33 cellular contexts compared by ENCODE assay signal in genomic region chr12:2258035-2258434, GRCh38.
DNase-seq lines count a peak whose midpoint lies in the region; ATAC-seq and TF ChIP-seq lines count a peak whose summit lies in the region.
"Had no signal": no experiment of that assay in that cellular context is flagged by ENCODE, and none has a peak within 500 bp of the region (broad histone marks: within the 10 kb centered on the region; RNA-seq: fewer than 3 reads in every experiment).

No MANE protein-coding gene starts in this region.

- no peak overlapping the region for H3K4me2 ChIP-seq in mammary epithelial cell (ENCODE audit: insufficient read depth, low read depth, low read length)
- H3K4me2 ChIP-seq: KMS-11, PC-9 had no signal

- BruUV-seq in A673 (replicated peaks; lab: Mats Ljungman, UMichigan) (no TSS peak), mammary epithelial cell (replicated peaks; lab: Mats Ljungman, UMichigan) (no TSS peak)

- in situ Hi-C loops in mammary epithelial cell (cut with MboI; ENCODE audit: low sequenced_read_pairs in 2 of 2) = no loop called here

- TF ChIP-seq CTCF in A673 (conservative IDR thresholded peaks at IDR 0.05; ENCODE audit: low read depth, low read length) (no peak), HFFc6 (IDR thresholded peaks at IDR 0.05) (no peak), choroid plexus epithelial cell (conservative IDR thresholded peaks at IDR 0.05; ENCODE audit: low read depth, low read length) (no peak), uterus (IDR thresholded peaks at IDR 0.05) (no peak), mammary epithelial cell (conservative IDR thresholded peaks at IDR 0.05 in 1 of 2, IDR thresholded peaks at IDR 0.05 in 1 of 2; ENCODE audit: extremely low read depth in 1 of 2, insufficient read depth in 1 of 2, low read depth in 1 of 2, low read length in 2 of 2) (no peak)

- peak overlapping the region; percentile 34 for H3K27ac ChIP-seq in A673 (ENCODE audit: low read depth, low read length, poor library complexity, severe bottlenecking)
- no peak overlapping the region for H3K27ac ChIP-seq in uterus
- no peak overlapping the region for H3K27ac ChIP-seq in mammary epithelial cell (ENCODE audit: insufficient read depth, low read depth, low read length)
- H3K27ac ChIP-seq: KMS-11, neutrophil, PC-9, testis had no signal

- peak; percentile 67 for DNase-seq in A673 (ENCODE audit: low spot score)
- DNase-seq in HFFc6 = no peak
- peak; percentile 63 for DNase-seq in NOMO-1 treated with dmso at 0.1 percent for 144 hours (lab: John Stamatoyannopoulos, UW; ENCODE audit: unreplicated experiment)
- DNase-seq in choroid plexus epithelial cell (ENCODE audit: low read depth) = peak; percentile 72
- DNase-seq in NCI-H2227 treated with DMSO at 0.1 percent for 48 hours (lab: John Stamatoyannopoulos, UW) = no peak
- no peak for DNase-seq in uterus
- no peak for DNase-seq in mammary epithelial cell
- DNase-seq: activated CD4-positive, alpha-beta memory T cell treated with anti-CD3 and anti-CD28 coated beads for 36 hours; activated CD4-positive, alpha-beta T cell treated with anti-CD3 and anti-CD28 coated beads for 1 hour; activated naive CD4-positive, alpha-beta T cell; activated naive CD8-positive, alpha-beta T cell treated with anti-CD3 and anti-CD28 coated beads, Interleukin-2, amount 50 U/mL, for 24 hours; activated T-cell treated with anti-CD3 and anti-CD28 coated beads, Interleukin-2, amount 50 U/mL, for 72 hours; CD4-positive, alpha-beta memory T cell; central memory CD4-positive, alpha-beta T cell; DND-41; erythroblast; foreskin melanocyte; H9; heart left ventricle; kidney; MG63; naive B cell; NCI-H1436 treated with DMSO at 0.1 percent for 48 hours; NCI-H2081 treated with DMSO at 0.1 percent for 48 hours; PC-9; small intestine; stimulated activated naive CD8-positive, alpha-beta T cell treated with anti-CD3 and anti-CD28 coated beads, Interleukin-15, Interleukin-2, amounts not matched to agents 100 U/mL and 50 U/mL, for 24 hours; testis had no signal

- H4K20me1 ChIP-seq in mammary epithelial cell (ENCODE audit: insufficient read depth, low read length) = no peaks in the 10 kb centered on the region

- H3K27me3 ChIP-seq in A673 (replicated peaks; ENCODE audit: insufficient read depth, low read depth, low read length, poor library complexity) (no peaks in the 10 kb centered on the region), uterus (no peaks in the 10 kb centered on the region), mammary epithelial cell (ENCODE audit: insufficient read depth, low read length) (no peaks in the 10 kb centered on the region)
- H3K27me3 ChIP-seq: heart left ventricle, MG63, neutrophil, testis had no signal

- no peaks in the 10 kb centered on the region for H3K79me2 ChIP-seq in mammary epithelial cell (ENCODE audit: insufficient read depth, low read length)

- H3K4me3 ChIP-seq in A673 (ENCODE audit: low read depth, low read length, poor library complexity, severe bottlenecking) = no peak overlapping the region
- H3K4me3 ChIP-seq in choroid plexus epithelial cell (ENCODE audit: low read depth, low read length) = no peak overlapping the region
- H3K4me3 ChIP-seq in uterus = no peak overlapping the region
- H3K4me3 ChIP-seq in mammary epithelial cell (replicated peaks in 1 of 3; ENCODE audit: insufficient read depth in 1 of 3, low read depth in 2 of 3, low read length in 3 of 3) = no peak overlapping the region
- H3K4me3 ChIP-seq: heart left ventricle, MG63, PC-9, testis had no signal

- peaks cover 24% of the 10 kb centered on the region for H3K4me1 ChIP-seq in A673 (ENCODE audit: insufficient read depth, low read length, poor library complexity, severe bottlenecking)
- no peaks in the 10 kb centered on the region for H3K4me1 ChIP-seq in uterus
- no peaks in the 10 kb centered on the region for H3K4me1 ChIP-seq in mammary epithelial cell (ENCODE audit: insufficient read depth, low read length)
- H3K4me1 ChIP-seq: testis had no signal

- intact Hi-C loops in A673 (cut with micrococcal nuclease; ENCODE audit: unreplicated experiment) (no loop called here), uterus (cut with DNase I; ENCODE audit: low total_unique reads) (no loop called here), mammary epithelial cell (cut with micrococcal nuclease) (loop anchor here (5.0 kb wide), 1 partner anchor 106 kb away; no protein-coding TSS in a partner anchor)

- POLR2A ChIA-PET in A673 (lab: Charles Lee; ENCODE audit: low non-redundant PET) = no interaction called here

- 63% methylated on average over 2 of the region's 2 CpGs for WGBS in mammary epithelial cell (ENCODE audit: low coverage, missing lambda C conversion rate)

- H3K27ac Mint-ChIP-seq in HFFc6 = peak overlapping the region; percentile 97; the same call in 1 of the 2 replicates
- H3K27ac Mint-ChIP-seq: activated CD4-positive, alpha-beta memory T cell treated with anti-CD3 and anti-CD28 coated beads for 36 hours; activated naive CD8-positive, alpha-beta T cell treated with anti-CD3 and anti-CD28 coated beads, Interleukin-2, amount 50 U/mL, for 24 hours; activated T-cell treated with anti-CD3 and anti-CD28 coated beads, Interleukin-2, amount 50 U/mL, for 72 hours; CD4-positive, alpha-beta memory T cell; H9; mesothelial cell of epicardium; naive B cell; T-helper 2 cell treated with Interferon-gamma antibody and Interleukin-4, amounts not matched to agents 5 μg/mL and 100 μg/mL, for 36 hours had no signal

- no peaks in the 10 kb centered on the region for H3K9me3 ChIP-seq in A673 (ENCODE audit: low read depth, low read length, poor library complexity, severe bottlenecking)
- H3K9me3 ChIP-seq in uterus = no peaks in the 10 kb centered on the region
- H3K9me3 ChIP-seq in mammary epithelial cell (replicated peaks; ENCODE audit: insufficient read depth, low read length) = peaks cover 5% of the 10 kb centered on the region
- H3K9me3 ChIP-seq: heart left ventricle, MG63, testis had no signal

- dilution Hi-C loops in mammary epithelial cell (cut with HindIII; ENCODE audit: low sequenced_read_pairs) = no loop called here

- no peak overlapping the region for H2AFZ ChIP-seq in mammary epithelial cell (ENCODE audit: low read depth, low read length)
- H2AFZ ChIP-seq: PC-9 had no signal

- H3K36me3 Mint-ChIP-seq in HFFc6 (ENCODE audit: low read depth) = peaks cover 35% of the 10 kb centered on the region
- H3K36me3 Mint-ChIP-seq: activated CD4-positive, alpha-beta memory T cell treated with anti-CD3 and anti-CD28 coated beads for 36 hours; CD4-positive, alpha-beta memory T cell; naive B cell had no signal

- CTCF ChIA-PET in A673 (lab: Charles Lee) (no interaction called here), mammary epithelial cell (lab: Charles Lee; ENCODE audit: low non-redundant PET) (no interaction called here)

- no peak for ATAC-seq in HG02852 (IDR thresholded peaks at IDR 0.05; ENCODE audit: unreplicated experiment)
- ATAC-seq: activated naive CD8-positive, alpha-beta T cell treated with anti-CD3 and anti-CD28 coated beads, Interleukin-2, amount 50 U/mL, for 24 hours; activated T-cell treated with anti-CD3 and anti-CD28 coated beads, Interleukin-2, amount 50 U/mL, for 72 hours; heart left ventricle; stimulated activated naive CD8-positive, alpha-beta T cell treated with anti-CD3 and anti-CD28 coated beads, Interleukin-15, Interleukin-2, amounts not matched to agents 100 U/mL and 50 U/mL, for 24 hours had no signal

- H3K36me3 ChIP-seq in A673 (ENCODE audit: insufficient read depth, low read length, poor library complexity, severe bottlenecking) (no peaks in the 10 kb centered on the region), uterus (no peaks in the 10 kb centered on the region), mammary epithelial cell (ENCODE audit: insufficient read depth, low read length) (no peaks in the 10 kb centered on the region)
- H3K36me3 ChIP-seq: MG63, neutrophil had no signal

- H3K9me3 Mint-ChIP-seq in HFFc6 = peaks cover 6% of the 10 kb centered on the region

- no peak overlapping the region for H3K4me3 Mint-ChIP-seq in HFFc6
- H3K4me3 Mint-ChIP-seq: activated CD4-positive, alpha-beta memory T cell treated with anti-CD3 and anti-CD28 coated beads for 36 hours; activated naive CD8-positive, alpha-beta T cell treated with anti-CD3 and anti-CD28 coated beads, Interleukin-2, amount 50 U/mL, for 24 hours; activated T-cell treated with anti-CD3 and anti-CD28 coated beads, Interleukin-2, amount 50 U/mL, for 72 hours; CD4-positive, alpha-beta memory T cell; H9; mesothelial cell of epicardium; naive B cell; T-helper 2 cell treated with Interferon-gamma antibody and Interleukin-4, amounts not matched to agents 5 μg/mL and 100 μg/mL, for 36 hours had no signal

- TF ChIP-seq POLR2A in uterus (IDR thresholded peaks at IDR 0.05) = no peak

- H3K27me3 Mint-ChIP-seq in HFFc6 (ENCODE audit: insufficient read depth) = peaks cover 3% of the 10 kb centered on the region
- H3K27me3 Mint-ChIP-seq: naive B cell had no signal

- peaks cover 45% of the 10 kb centered on the region for H3K4me1 Mint-ChIP-seq in HFFc6 (ENCODE audit: low read depth)
- H3K4me1 Mint-ChIP-seq: CD4-positive, alpha-beta memory T cell; H9 had no signal

- no peak overlapping the region for H3K9ac ChIP-seq in mammary epithelial cell (ENCODE audit: insufficient read depth, low read length)
- H3K9ac ChIP-seq: KMS-11 had no signal

Comparison
In these comparisons a context has a peak if more than half of its experiments do, and no peak if none do; other contexts are left out.
1. DNase-seq: peak in A673 (single experiment), NOMO-1 treated with dmso at 0.1 percent for 144 hours (single experiment) and choroid plexus epithelial cell (single experiment); none in HFFc6 (single experiment), NCI-H2227 treated with DMSO at 0.1 percent for 48 hours (single experiment), uterus (0 of 2) and mammary epithelial cell (single experiment).